Comparison of ENCODE assay signal across 18 cellular contexts in the genomic region with DNA sequence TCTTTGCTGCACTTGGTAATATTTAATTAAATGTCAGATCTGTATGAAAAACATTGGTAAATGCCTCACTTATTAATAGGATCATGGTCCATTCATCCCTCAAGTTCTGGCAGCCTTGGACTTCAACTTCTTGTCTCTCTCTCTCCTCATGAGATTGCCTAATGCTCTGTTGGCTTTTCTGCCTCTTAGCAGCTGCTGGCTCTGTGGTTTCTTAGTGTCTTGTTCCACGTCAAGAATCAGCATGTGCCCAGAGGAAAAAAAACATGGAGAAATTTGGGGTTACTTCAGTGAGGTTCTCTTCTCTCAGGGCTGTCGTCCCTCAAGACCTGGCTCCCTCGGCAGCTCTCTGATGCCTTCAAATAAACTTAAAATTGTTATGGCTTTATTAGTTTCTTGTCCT.
DNase-seq lines count a peak whose midpoint lies in the region; ATAC-seq and TF ChIP-seq lines count a peak whose summit lies in the region.
"Had no signal": no experiment of that assay in that cellular context is flagged by ENCODE, and none has a peak within 500 bp of the region (broad histone marks: within the 10 kb centered on the region; RNA-seq: fewer than 3 reads in every experiment).

No MANE protein-coding gene starts in this region.

- TF ChIP-seq CTCF in fibroblast of lung (conservative IDR thresholded peaks at IDR 0.05 in 1 of 2, IDR thresholded peaks at IDR 0.05 in 1 of 2; ENCODE audit: low read depth in 1 of 2, low read length in 2 of 2) = no peak
- no peak for TF ChIP-seq CTCF in GM13977 (IDR thresholded peaks at IDR 0.05; ENCODE audit: extremely low read depth, insufficient read depth, missing control alignments)

- DNase-seq in GM03348 (ENCODE audit: low spot score) (peak; percentile 19), SK-MEL-5 (ENCODE audit: low read depth, low spot score) (peak; percentile 90), fibroblast of lung (ENCODE audit: low read depth in 2 of 2) (peak; percentile 19 to 44), renal cortical epithelial cell (ENCODE audit: low read depth) (peak; percentile 93), GM13977 (ENCODE audit: low spot score) (no peak)
- DNase-seq in activated T-helper 1 cell treated with anti-CD3 and anti-CD28 coated beads, Interleukin-12 subunit alpha, Interleukin-12 subunit beta, Interleukin-2, Interleukin-4 antibody, amounts not matched to agents 30 ng/mL and 10 ng/mL and 1 ng/mL, durations not matched to agents 14 hours and 24 hours and 36 hours (ENCODE audit: low spot score) = no peak
- DNase-seq: activated CD8-positive, alpha-beta memory T cell treated with anti-CD3 and anti-CD28 coated beads for 24 hours; activated naive CD4-positive, alpha-beta T cell treated with anti-CD3 and anti-CD28 coated beads for 36 hours; EL; NCI-H1092 treated with DMSO at 0.1 percent for 48 hours; NCI-H446 treated with DMSO at 0.1 percent for 48 hours; posterior cingulate gyrus; stimulated activated CD4-positive, alpha-beta T cell treated with anti-CD3 and anti-CD28 coated beads, Interleukin-4, amount 100 ng/mL, for 1 hour; stimulated activated naive B cell treated with anti-CD40 and anti-IgM and Interleukin-4, amounts not matched to agents 10 μg/mL and 1 μg/mL and 100 μg/mL, for 72 hours had no signal

- H3K36me3 Mint-ChIP-seq in activated T-helper 1 cell treated with anti-CD3 and anti-CD28 coated beads, Interleukin-12 subunit alpha, Interleukin-12 subunit beta, Interleukin-2, Interleukin-4 antibody, amounts not matched to agents 30 ng/mL and 10 ng/mL and 1 ng/mL, durations not matched to agents 14 hours and 24 hours and 36 hours (ENCODE audit: low read depth) = peaks cover 2% of the 10 kb centered on the region

- no peak for ATAC-seq in GM19452 (IDR thresholded peaks at IDR 0.05; ENCODE audit: unreplicated experiment)
- ATAC-seq in HG03354 (IDR thresholded peaks at IDR 0.05; ENCODE audit: poor library complexity, severe bottlenecking, unreplicated experiment) = no peak
- ATAC-seq: esophagus mucosa; stimulated activated naive B cell treated with anti-CD40 and anti-IgM and Interleukin-4, amounts not matched to agents 10 μg/mL and 1 μg/mL and 100 μg/mL, for 72 hours had no signal

- H2AFZ ChIP-seq in fibroblast of lung (ENCODE audit: low read length) = no peak overlapping the region

- no peaks in the 10 kb centered on the region for H3K4me1 ChIP-seq in fibroblast of lung (ENCODE audit: control insufficient read depth, extremely low read depth, insufficient read depth, low read length)

- H3K4me3 Mint-ChIP-seq in activated T-helper 1 cell treated with anti-CD3 and anti-CD28 coated beads, Interleukin-12 subunit alpha, Interleukin-12 subunit beta, Interleukin-2, Interleukin-4 antibody, amounts not matched to agents 30 ng/mL and 10 ng/mL and 1 ng/mL, durations not matched to agents 14 hours and 24 hours and 36 hours = no peak overlapping the region
- H3K4me3 Mint-ChIP-seq: activated naive CD4-positive, alpha-beta T cell treated with anti-CD3 and anti-CD28 coated beads for 36 hours; stimulated activated naive B cell treated with anti-CD40 and anti-IgM and Interleukin-4, amounts not matched to agents 10 μg/mL and 1 μg/mL and 100 μg/mL, for 72 hours had no signal

- in situ Hi-C loops in SK-MEL-5 (cut with HindIII; ENCODE audit: low pct_unique_long_range_greater_than_20kb, low sequenced_read_pairs) = no loop called here
- in situ Hi-C loops in GM13977 (cut with MboI; ENCODE audit: low pct_unique_long_range_greater_than_20kb, low sequenced_read_pairs, unreplicated experiment) = no loop called here

- no peaks in the 10 kb centered on the region for H3K27me3 ChIP-seq in fibroblast of lung (ENCODE audit: control insufficient read depth, insufficient read depth, low read length)

- H3K9me3 Mint-ChIP-seq in activated T-helper 1 cell treated with anti-CD3 and anti-CD28 coated beads, Interleukin-12 subunit alpha, Interleukin-12 subunit beta, Interleukin-2, Interleukin-4 antibody, amounts not matched to agents 30 ng/mL and 10 ng/mL and 1 ng/mL, durations not matched to agents 14 hours and 24 hours and 36 hours = no peaks in the 10 kb centered on the region

- no peak overlapping the region for H3K4me3 ChIP-seq in fibroblast of lung (replicated peaks in 1 of 4; ENCODE audit: control extremely low read depth in 1 of 4, insufficient read depth in 1 of 4, low read depth in 3 of 4, low read length in 4 of 4)

- no peaks in the 10 kb centered on the region for H3K27me3 Mint-ChIP-seq in activated T-helper 1 cell treated with anti-CD3 and anti-CD28 coated beads, Interleukin-12 subunit alpha, Interleukin-12 subunit beta, Interleukin-2, Interleukin-4 antibody, amounts not matched to agents 30 ng/mL and 10 ng/mL and 1 ng/mL, durations not matched to agents 14 hours and 24 hours and 36 hours (ENCODE audit: insufficient read depth)
- H3K27me3 Mint-ChIP-seq: stimulated activated naive B cell treated with anti-CD40 and anti-IgM and Interleukin-4, amounts not matched to agents 10 μg/mL and 1 μg/mL and 100 μg/mL, for 72 hours had no signal

- no peaks in the 10 kb centered on the region for H3K79me2 ChIP-seq in fibroblast of lung (ENCODE audit: control insufficient read depth, insufficient read depth, low read length)

- no peaks in the 10 kb centered on the region for H3K4me1 Mint-ChIP-seq in activated T-helper 1 cell treated with anti-CD3 and anti-CD28 coated beads, Interleukin-12 subunit alpha, Interleukin-12 subunit beta, Interleukin-2, Interleukin-4 antibody, amounts not matched to agents 30 ng/mL and 10 ng/mL and 1 ng/mL, durations not matched to agents 14 hours and 24 hours and 36 hours (ENCODE audit: low read depth)
- H3K4me1 Mint-ChIP-seq: stimulated activated naive B cell treated with anti-CD40 and anti-IgM and Interleukin-4, amounts not matched to agents 10 μg/mL and 1 μg/mL and 100 μg/mL, for 72 hours had no signal

- no peaks in the 10 kb centered on the region for H4K20me1 ChIP-seq in fibroblast of lung (ENCODE audit: control insufficient read depth, extremely low read depth, insufficient read depth, low read length)

- H3K9ac ChIP-seq in fibroblast of lung (ENCODE audit: insufficient read depth, low read length) = no peak overlapping the region

- intact Hi-C loops in activated T-helper 1 cell treated with anti-CD3 and anti-CD28 coated beads, Interleukin-12 subunit alpha, Interleukin-12 subunit beta, Interleukin-2, Interleukin-4 antibody, amounts not matched to agents 30 ng/mL and 10 ng/mL and 1 ng/mL, durations not matched to agents 14 hours and 24 hours and 36 hours (cut with micrococcal nuclease) = no loop called here

- H3K36me3 ChIP-seq in fibroblast of lung (ENCODE audit: control insufficient read depth, insufficient read depth, low read length) = no peaks in the 10 kb centered on the region

- no peaks in the 10 kb centered on the region for H3K9me3 ChIP-seq in fibroblast of lung (ENCODE audit: control insufficient read depth, insufficient read depth, low read depth, low read length)

- no peak overlapping the region for H3K27ac Mint-ChIP-seq in activated T-helper 1 cell treated with anti-CD3 and anti-CD28 coated beads, Interleukin-12 subunit alpha, Interleukin-12 subunit beta, Interleukin-2, Interleukin-4 antibody, amounts not matched to agents 30 ng/mL and 10 ng/mL and 1 ng/mL, durations not matched to agents 14 hours and 24 hours and 36 hours
- H3K27ac Mint-ChIP-seq: activated naive CD4-positive, alpha-beta T cell treated with anti-CD3 and anti-CD28 coated beads for 36 hours; stimulated activated naive B cell treated with anti-CD40 and anti-IgM and Interleukin-4, amounts not matched to agents 10 μg/mL and 1 μg/mL and 100 μg/mL, for 72 hours had no signal

- H3K27ac ChIP-seq in fibroblast of lung (ENCODE audit: insufficient read depth, low read length) = no peak overlapping the region
- H3K27ac ChIP-seq: C4-2B had no signal

- H3K4me2 ChIP-seq in fibroblast of lung (ENCODE audit: extremely low read depth, insufficient read depth, low read length) = no peak overlapping the region

Comparison
In these comparisons a context has a peak if more than half of its experiments do, and no peak if none do; other contexts are left out.
1. DNase-seq: peak in GM03348 (single experiment), SK-MEL-5 (single experiment), fibroblast of lung (2 of 2) and renal cortical epithelial cell (single experiment); none in GM13977 (single experiment) and activated T-helper 1 cell treated with anti-CD3 and anti-CD28 coated beads, Interleukin-12 subunit alpha, Interleukin-12 subunit beta, Interleukin-2, Interleukin-4 antibody, amounts not matched to agents 30 ng/mL and 10 ng/mL and 1 ng/mL, durations not matched to agents 14 hours and 24 hours and 36 hours (single experiment).